In the genomic region with DNA sequence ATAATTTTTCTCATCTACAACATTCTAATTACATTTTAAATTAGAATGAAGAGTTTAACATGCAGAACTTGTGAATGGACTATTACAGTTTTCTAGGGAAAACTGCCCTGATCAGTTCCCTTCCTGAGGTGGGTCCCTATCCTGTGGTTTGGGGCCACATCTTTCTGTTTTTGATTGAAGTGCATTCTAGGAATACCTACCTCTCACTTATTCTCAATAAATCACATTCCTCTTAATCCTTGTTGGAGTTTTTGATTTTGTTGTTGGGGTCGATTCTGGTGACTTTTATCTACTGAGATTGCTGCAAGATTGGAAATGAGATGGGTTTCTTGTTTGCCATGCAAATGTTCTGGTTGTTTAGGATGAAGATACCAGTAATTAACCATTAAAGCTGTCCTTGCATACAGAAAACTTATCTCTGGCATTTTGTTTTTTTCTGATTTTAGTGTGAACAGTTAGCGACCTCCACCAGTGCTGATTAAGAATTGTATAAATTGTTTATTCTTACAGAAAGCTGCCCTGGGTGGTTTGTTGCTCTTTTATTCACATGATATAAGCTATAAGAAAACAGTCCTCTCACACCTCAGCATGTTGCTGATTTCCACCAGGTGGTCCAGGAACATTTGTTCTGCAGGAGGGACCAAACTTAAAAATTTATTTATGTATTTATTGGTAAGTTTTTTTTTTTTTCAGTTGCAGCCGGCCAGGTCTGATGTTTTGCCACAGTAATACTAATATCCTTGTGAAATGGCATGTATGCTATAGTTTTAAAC, we compare ENCODE assay signal across 9 cellular contexts.
A peak's percentile ranks its signal among the peaks of the same experiment; 100 is the strongest.
DNase-seq lines count a peak whose midpoint lies in the region; ATAC-seq and TF ChIP-seq lines count a peak whose summit lies in the region.
"Had no signal": no experiment of that assay in that cellular context is flagged by ENCODE, and none has a peak within 500 bp of the region (broad histone marks: within the 10 kb centered on the region; RNA-seq: fewer than 3 reads in every experiment).

No MANE protein-coding gene starts in this region.

- H4K20me1 ChIP-seq in OCI-LY1 (ENCODE audit: insufficient read depth, low read length), result 0 out of 2 replicates have a peak, but pooled peaks cover 5% of the 10 kb centered on the region

- no peaks in the 10 kb centered on the region for H3K9me3 Mint-ChIP-seq in Calu3 (ENCODE audit: low read depth, unreplicated experiment)

- H3K27ac ChIP-seq in OCI-LY1 (ENCODE audit: low read depth, low read length, poor library complexity, severe bottlenecking) (no peak overlapping the region), epithelial cell of prostate (peak overlapping the region; percentile 76), prostate gland (peak overlapping the region; percentile 86 to 89)

- H3K4me3 ChIP-seq in OCI-LY1 (ENCODE audit: low read depth, low read length, poor library complexity, severe bottlenecking), result peak overlapping the region; percentile 69
- H3K4me3 ChIP-seq in prostate gland, result peak overlapping the region; percentile 42 to 47

- no peaks in the 10 kb centered on the region for H3K27me3 Mint-ChIP-seq in Calu3 (ENCODE audit: unreplicated experiment)

- peak overlapping the region; percentile 91 for H3K27ac Mint-ChIP-seq in Calu3 (ENCODE audit: unreplicated experiment)

- DNase-seq in Calu3 (no peak), epithelial cell of prostate (ENCODE audit: low read depth, low spot score) (no peak), prostate gland (ENCODE audit: low spot score) (no peak), activated gamma-delta T cell (lab: John Stamatoyannopoulos, UW) (no peak)
- DNase-seq: NCI-H2081 treated with DMSO at 0.1 percent for 48 hours had no signal

- H3K36me3 Mint-ChIP-seq in Calu3 (ENCODE audit: insufficient read depth, unreplicated experiment), result peaks cover 79% of the 10 kb centered on the region

- peak overlapping the region; percentile 75 for H3K4me3 Mint-ChIP-seq in Calu3 (ENCODE audit: low read depth, unreplicated experiment)

- H3K4me1 ChIP-seq in OCI-LY1 (ENCODE audit: insufficient read depth, low read length, severe bottlenecking) (peaks cover 29% of the 10 kb centered on the region), prostate gland (replicated peaks) (no peaks in the 10 kb centered on the region)

- TF ChIP-seq CTCF in Calu3 (IDR thresholded peaks at IDR 0.05; ENCODE audit: unreplicated experiment) (no peak), OCI-LY1 (IDR thresholded peaks at IDR 0.05; ENCODE audit: low read length) (no peak), prostate gland (IDR thresholded peaks at IDR 0.05) (no peak)

- H3K79me2 ChIP-seq in OCI-LY1 (ENCODE audit: insufficient read depth, low read length), result no peaks in the 10 kb centered on the region

- no peaks in the 10 kb centered on the region for H3F3A ChIP-seq in OCI-LY1 (ENCODE audit: insufficient read depth, low read length)

- peaks cover 15% of the 10 kb centered on the region for H3K36me3 ChIP-seq in OCI-LY1 (ENCODE audit: insufficient read depth, low read length)
- H3K36me3 ChIP-seq in prostate gland, result no peaks in the 10 kb centered on the region

- H3K9me3 ChIP-seq in OCI-LY1 (ENCODE audit: low read length), result no peaks in the 10 kb centered on the region
- H3K9me3 ChIP-seq in prostate gland, result no peaks in the 10 kb centered on the region

- WGBS in prostate gland, result 17% methylated on average over 3 of the region's 3 CpGs

- H3K4me2 ChIP-seq in OCI-LY1 (ENCODE audit: low read length), result peak overlapping the region; percentile 82

- CTCF ChIA-PET in Calu3 (lab: Charles Lee), result no interaction called here

- TSS peak; percentile 95 for BruUV-seq in Calu3 (replicated peaks; lab: Mats Ljungman, UMichigan)

- no peaks in the 10 kb centered on the region for H3K9me2 ChIP-seq in OCI-LY1 (ENCODE audit: low read depth, low read length)

- intact Hi-C loops in Calu3 (cut with micrococcal nuclease; ENCODE audit: unreplicated experiment) (loop anchor here (2.0 to 5.0 kb wide), 3 partner anchors 41 to 265 kb away; no protein-coding TSS in a partner anchor), prostate gland (cut with DNase I) (loop anchor here (10.0 kb wide), 1 partner anchor 77 kb away; no protein-coding TSS in a partner anchor)

- no peak overlapping the region for H3K9ac ChIP-seq in OCI-LY1 (ENCODE audit: low read length)

- H3K4me1 Mint-ChIP-seq in Calu3 (ENCODE audit: low read depth, unreplicated experiment), result peaks cover 12% of the 10 kb centered on the region

- H3K27me3 ChIP-seq in OCI-LY1 (ENCODE audit: insufficient read depth, low read length) (no peaks in the 10 kb centered on the region), prostate gland (replicated peaks; ENCODE audit: insufficient read depth) (no peaks in the 10 kb centered on the region)

- H2AFZ ChIP-seq in OCI-LY1 (ENCODE audit: low read length), result no peak overlapping the region

- no peak for ATAC-seq in GM19397 (IDR thresholded peaks at IDR 0.05; ENCODE audit: unreplicated experiment)
- ATAC-seq in GM21528 (IDR thresholded peaks at IDR 0.05; ENCODE audit: low FRiP score, unreplicated experiment), result no peak
- no peak for ATAC-seq in GM18519 (IDR thresholded peaks at IDR 0.05; ENCODE audit: low FRiP score, unreplicated experiment)

- no peak for TF ChIP-seq POLR2A in prostate gland (IDR thresholded peaks at IDR 0.05)
